Comparison of ENCODE assay signal across 10 cellular contexts in the genomic region with DNA sequence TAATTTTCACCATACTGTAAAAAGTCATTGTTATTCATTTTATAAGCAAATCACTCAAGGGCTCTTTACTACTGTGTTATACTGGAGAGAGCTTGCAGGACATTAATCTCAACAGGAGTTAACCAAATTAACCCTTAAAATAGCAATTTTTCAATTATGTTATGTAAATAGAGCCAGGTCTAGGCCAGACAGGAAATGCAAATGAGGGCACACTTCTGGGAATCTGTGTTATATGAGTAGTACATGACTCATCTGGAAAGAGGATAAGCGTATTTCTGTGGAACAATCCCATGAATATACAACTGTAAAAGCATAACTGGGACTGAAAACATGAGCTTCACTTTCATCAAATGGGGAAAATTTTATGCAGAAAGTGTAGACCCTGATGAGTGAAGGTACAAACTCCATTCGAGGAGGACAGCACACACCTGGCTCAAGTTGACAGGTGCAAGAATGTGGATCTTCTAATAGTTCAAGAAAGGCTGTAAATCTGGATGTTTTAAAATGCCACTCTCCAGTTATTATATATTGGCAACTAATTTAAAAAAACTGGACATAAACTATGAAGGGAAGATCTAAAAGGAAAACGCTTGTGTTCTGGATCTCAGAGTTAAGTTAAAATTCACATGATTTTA.
DNase-seq lines count a peak whose midpoint lies in the region; ATAC-seq and TF ChIP-seq lines count a peak whose summit lies in the region.
"Had no signal": no experiment of that assay in that cellular context is flagged by ENCODE, and none has a peak within 500 bp of the region (broad histone marks: within the 10 kb centered on the region; RNA-seq: fewer than 3 reads in every experiment).

No MANE protein-coding gene starts in this region.

- H3K27me3 Mint-ChIP-seq in WTC11 (ENCODE audit: low read depth) = no peaks in the 10 kb centered on the region
- H3K27me3 Mint-ChIP-seq: activated CD8-positive, alpha-beta T cell treated with anti-CD3 and anti-CD28 coated beads for 36 hours had no signal

- POLR2A ChIA-PET in WTC11 (lab: Charles Lee) = no interaction called here

- no peak overlapping the region for H3K4me3 Mint-ChIP-seq in WTC11
- H3K4me3 Mint-ChIP-seq: activated CD8-positive, alpha-beta T cell treated with anti-CD3 and anti-CD28 coated beads for 36 hours had no signal

- TF ChIP-seq CTCF in WTC11 (IDR thresholded peaks at IDR 0.05) = no peak

- no peaks in the 10 kb centered on the region for H3K9me3 Mint-ChIP-seq in WTC11
- H3K9me3 Mint-ChIP-seq: activated CD8-positive, alpha-beta T cell treated with anti-CD3 and anti-CD28 coated beads for 36 hours had no signal

- H3K27ac Mint-ChIP-seq in WTC11 = no peak overlapping the region
- H3K27ac Mint-ChIP-seq: activated CD8-positive, alpha-beta T cell treated with anti-CD3 and anti-CD28 coated beads for 36 hours had no signal

- H3K36me3 Mint-ChIP-seq in WTC11 = no peaks in the 10 kb centered on the region

- CTCF ChIA-PET in WTC11 (lab: Charles Lee) = no interaction called here

- H3K4me1 Mint-ChIP-seq in WTC11 = peaks cover 15% of the 10 kb centered on the region

- DNase-seq in A172 (ENCODE audit: low spot score) (peak; percentile 83), GM03348 (ENCODE audit: low spot score) (peak; percentile 51), fibroblast of peridontal ligament (ENCODE audit: extremely low read depth) (peak; percentile 78), GDM1 (lab: John Stamatoyannopoulos, UW) (no peak), WTC11 (ENCODE audit: low spot score) (no peak), NCI-H2107 (lab: John Stamatoyannopoulos, UW) (no peak)
- DNase-seq: activated CD8-positive, alpha-beta T cell treated with anti-CD3 and anti-CD28 coated beads for 36 hours; NCI-H524 had no signal

- ATAC-seq in WTC11 = no peak
- ATAC-seq in HG03565 (IDR thresholded peaks at IDR 0.05; ENCODE audit: unreplicated experiment) = no peak
- ATAC-seq: activated CD8-positive, alpha-beta T cell treated with anti-CD3 and anti-CD28 coated beads for 36 hours had no signal

TF ChIP-seq in PFSK-1, 5 proteins besides CTCF, POLR2A, EP300 and RAD21:
- no peak; the same call in 1 of the 2 replicates for TF ChIP-seq SIN3A (IDR thresholded peaks at IDR 0.05; ENCODE audit: borderline replicate concordance, insufficient read depth, low read length)
- no peak for TF ChIP-seq FOXP2 (optimal IDR thresholded peaks at IDR 0.05; ENCODE audit: borderline replicate concordance, extremely low read depth, extremely low read length, insufficient read depth)
- TF ChIP-seq, protein P1, sequence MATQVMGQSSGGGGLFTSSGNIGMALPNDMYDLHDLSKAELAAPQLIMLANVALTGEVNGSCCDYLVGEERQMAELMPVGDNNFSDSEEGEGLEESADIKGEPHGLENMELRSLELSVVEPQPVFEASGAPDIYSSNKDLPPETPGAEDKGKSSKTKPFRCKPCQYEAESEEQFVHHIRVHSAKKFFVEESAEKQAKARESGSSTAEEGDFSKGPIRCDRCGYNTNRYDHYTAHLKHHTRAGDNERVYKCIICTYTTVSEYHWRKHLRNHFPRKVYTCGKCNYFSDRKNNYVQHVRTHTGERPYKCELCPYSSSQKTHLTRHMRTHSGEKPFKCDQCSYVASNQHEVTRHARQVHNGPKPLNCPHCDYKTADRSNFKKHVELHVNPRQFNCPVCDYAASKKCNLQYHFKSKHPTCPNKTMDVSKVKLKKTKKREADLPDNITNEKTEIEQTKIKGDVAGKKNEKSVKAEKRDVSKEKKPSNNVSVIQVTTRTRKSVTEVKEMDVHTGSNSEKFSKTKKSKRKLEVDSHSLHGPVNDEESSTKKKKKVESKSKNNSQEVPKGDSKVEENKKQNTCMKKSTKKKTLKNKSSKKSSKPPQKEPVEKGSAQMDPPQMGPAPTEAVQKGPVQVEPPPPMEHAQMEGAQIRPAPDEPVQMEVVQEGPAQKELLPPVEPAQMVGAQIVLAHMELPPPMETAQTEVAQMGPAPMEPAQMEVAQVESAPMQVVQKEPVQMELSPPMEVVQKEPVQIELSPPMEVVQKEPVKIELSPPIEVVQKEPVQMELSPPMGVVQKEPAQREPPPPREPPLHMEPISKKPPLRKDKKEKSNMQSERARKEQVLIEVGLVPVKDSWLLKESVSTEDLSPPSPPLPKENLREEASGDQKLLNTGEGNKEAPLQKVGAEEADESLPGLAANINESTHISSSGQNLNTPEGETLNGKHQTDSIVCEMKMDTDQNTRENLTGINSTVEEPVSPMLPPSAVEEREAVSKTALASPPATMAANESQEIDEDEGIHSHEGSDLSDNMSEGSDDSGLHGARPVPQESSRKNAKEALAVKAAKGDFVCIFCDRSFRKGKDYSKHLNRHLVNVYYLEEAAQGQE (IDR thresholded peaks at IDR 0.05; ENCODE audit: insufficient read depth in 1 of 2, low read depth in 2 of 2, low read length in 2 of 2) = peak in 1 of 2 experiments; percentile 13; a peak in 1 of 4 replicates
- no peak; the same call in 1 of the 2 replicates for TF ChIP-seq TAF1 (IDR thresholded peaks at IDR 0.05; ENCODE audit: borderline replicate concordance, insufficient read depth, low read length)
- TF ChIP-seq POLR2AphosphoS5 (IDR thresholded peaks at IDR 0.05; ENCODE audit: low read depth, low read length) = peak; percentile 23; the same call in 1 of the 2 replicates

TF ChIP-seq in WTC11, 78 proteins besides CTCF, POLR2A, EP300 and RAD21:
- TF ChIP-seq KAT7 (CRISPR knock-in tag; IDR thresholded peaks at IDR 0.05; ENCODE audit: borderline replicate concordance) (no peak), ZNF232 (CRISPR knock-in tag; IDR thresholded peaks at IDR 0.05) (no peak), ZNF416 (CRISPR knock-in tag; IDR thresholded peaks at IDR 0.05) (no peak), EMX1 (CRISPR knock-in tag; IDR thresholded peaks at IDR 0.05) (no peak), GRHL2 (CRISPR knock-in tag; IDR thresholded peaks at IDR 0.05; ENCODE audit: insufficient replicate concordance, severe bottlenecking) (no peak), TEAD1 (CRISPR knock-in tag; IDR thresholded peaks at IDR 0.05) (no peak), SMAD4 (CRISPR knock-in tag; IDR thresholded peaks at IDR 0.05) (no peak), PRRX2 (CRISPR knock-in tag; IDR thresholded peaks at IDR 0.05) (no peak), FOXJ3 (CRISPR knock-in tag; IDR thresholded peaks at IDR 0.05; ENCODE audit: borderline replicate concordance) (no peak), USF2 (CRISPR knock-in tag; IDR thresholded peaks at IDR 0.05) (no peak), ELF4 (CRISPR knock-in tag; IDR thresholded peaks at IDR 0.05; ENCODE audit: low read depth) (no peak), ATF6 (CRISPR knock-in tag; IDR thresholded peaks at IDR 0.05) (no peak), NR3C1 (CRISPR knock-in tag; conservative IDR thresholded peaks at IDR 0.05; ENCODE audit: low read depth) (no peak), OVOL2 (CRISPR knock-in tag; IDR thresholded peaks at IDR 0.05; ENCODE audit: borderline replicate concordance) (no peak), JAZF1 (CRISPR knock-in tag; IDR thresholded peaks at IDR 0.05) (no peak), ZMAT4 (CRISPR knock-in tag; IDR thresholded peaks at IDR 0.05) (no peak)
- TF ChIP-seq, protein P2, sequence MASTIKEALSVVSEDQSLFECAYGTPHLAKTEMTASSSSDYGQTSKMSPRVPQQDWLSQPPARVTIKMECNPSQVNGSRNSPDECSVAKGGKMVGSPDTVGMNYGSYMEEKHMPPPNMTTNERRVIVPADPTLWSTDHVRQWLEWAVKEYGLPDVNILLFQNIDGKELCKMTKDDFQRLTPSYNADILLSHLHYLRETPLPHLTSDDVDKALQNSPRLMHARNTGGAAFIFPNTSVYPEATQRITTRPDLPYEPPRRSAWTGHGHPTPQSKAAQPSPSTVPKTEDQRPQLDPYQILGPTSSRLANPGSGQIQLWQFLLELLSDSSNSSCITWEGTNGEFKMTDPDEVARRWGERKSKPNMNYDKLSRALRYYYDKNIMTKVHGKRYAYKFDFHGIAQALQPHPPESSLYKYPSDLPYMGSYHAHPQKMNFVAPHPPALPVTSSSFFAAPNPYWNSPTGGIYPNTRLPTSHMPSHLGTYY (CRISPR knock-in tag; IDR thresholded peaks at IDR 0.05) = no peak
TF ChIP-seq in WTC11: peak in this region for 0.

Comparison
In these comparisons a context has a peak if more than half of its experiments do, and no peak if none do; other contexts are left out.
1. DNase-seq: peak in A172 (single experiment), GM03348 (single experiment) and fibroblast of peridontal ligament (single experiment); none in GDM1 (single experiment), WTC11 (single experiment) and NCI-H2107 (single experiment).